Comparison of ENCODE assay signal across 19 cellular contexts in the genomic region with DNA sequence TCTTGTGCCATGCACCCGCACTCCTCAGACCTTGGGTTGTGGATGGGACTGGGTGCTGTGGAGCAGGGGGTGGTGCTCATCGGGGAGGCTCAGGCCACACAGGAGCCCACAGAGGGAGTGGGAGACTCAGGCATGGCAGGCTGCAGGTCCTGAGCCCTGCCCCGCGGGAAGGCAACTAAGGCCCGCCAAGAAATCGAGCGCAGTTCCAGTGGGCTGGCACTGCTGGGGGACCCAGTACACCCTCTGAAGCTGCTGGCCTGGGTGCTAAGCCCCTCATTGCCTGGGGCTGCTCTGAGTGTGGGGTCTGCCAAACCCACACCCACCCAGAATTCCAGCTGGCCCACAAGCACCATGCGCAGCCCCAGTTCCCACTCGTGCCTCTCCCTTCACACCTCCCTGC.
"Had no signal": no experiment of that assay in that cellular context is flagged by ENCODE, and none has a peak within 500 bp of the region (broad histone marks: within the 10 kb centered on the region; RNA-seq: fewer than 3 reads in every experiment).

No MANE protein-coding gene starts in this region.

- DNase-seq: stimulated activated CD4-positive, alpha-beta T cell treated with anti-CD3 and anti-CD28 coated beads, Interleukin-2, amount 100 ng/mL, for 48 hours; stimulated activated CD4-positive, alpha-beta T cell treated with anti-CD3 and anti-CD28 coated beads, Interleukin-4, amount 100 ng/mL, for 1 hour; stimulated activated CD4-positive, alpha-beta T cell treated with anti-CD3 and anti-CD28 coated beads, Interleukin-4, amount 100 ng/mL, for 24 hours; stimulated activated CD4-positive, alpha-beta T cell treated with anti-CD3 and anti-CD28 coated beads, Interleukin-4, amount 100 ng/mL, for 4 hours; stimulated activated CD8-positive, alpha-beta memory T cell treated with anti-CD3 and anti-CD28 coated beads, Interleukin-4, amount 100 ng/mL, for 48 hours; stimulated activated naive B cell treated with anti-CD40 and anti-IgM and Interleukin-4, amounts not matched to agents 10 μg/mL and 1 μg/mL and 100 μg/mL, for 72 hours; stimulated activated naive CD4-positive, alpha-beta T cell; stimulated activated naive CD4-positive, alpha-beta T cell treated with Interleukin-2 at 50 U/mL for 16 hours; stimulated activated naive CD8-positive, alpha-beta T cell treated with anti-CD3 and anti-CD28 coated beads, Interleukin-15, amount 100 ng/mL, for 72 hours; stimulated activated naive CD8-positive, alpha-beta T cell treated with anti-CD3 and anti-CD28 coated beads, Interleukin-15, Interleukin-2, amounts not matched to agents 100 U/mL and 50 U/mL, for 24 hours; stomach; substantia nigra; testis; thyroid gland; tibial artery; transverse colon; trophoblast cell; upper lobe of right lung; uterus had no signal
